Comparison of ENCODE assay signal across 8 cellular contexts in the genomic region with DNA sequence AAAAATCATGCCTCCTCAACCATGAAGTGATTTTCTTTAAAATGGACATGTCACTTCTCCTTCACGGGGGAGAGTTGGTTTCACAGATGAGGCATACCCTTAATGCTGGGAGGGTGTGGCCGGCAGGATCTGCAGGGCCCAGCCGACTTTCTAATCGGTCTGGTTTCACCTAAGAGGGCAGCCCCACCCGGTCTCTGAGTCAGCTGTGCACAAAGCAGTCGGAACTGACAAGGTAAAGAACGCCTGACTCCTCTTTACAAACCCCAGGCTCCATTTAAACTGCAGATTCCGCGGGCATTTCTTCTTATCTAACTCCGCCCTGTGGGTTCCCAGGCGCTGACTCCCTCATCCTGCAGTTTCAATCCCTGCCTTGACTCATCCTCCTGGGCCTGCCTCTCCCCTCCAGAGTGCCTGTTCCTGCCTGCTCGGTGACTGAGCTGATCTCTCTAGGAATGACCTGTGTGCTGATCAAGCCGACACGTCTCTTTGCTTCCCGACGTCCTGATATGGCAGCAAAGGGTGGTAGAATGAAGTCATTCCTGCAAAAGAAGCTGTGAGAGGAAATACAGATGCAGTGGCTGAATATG.
DNase-seq lines count a peak whose midpoint lies in the region; ATAC-seq and TF ChIP-seq lines count a peak whose summit lies in the region.

No MANE protein-coding gene starts in this region.

- peak; percentile 10 for TF ChIP-seq CTCF in RWPE2 (IDR thresholded peaks at IDR 0.05; ENCODE audit: poor library complexity, severe bottlenecking)

- no peaks in the 10 kb centered on the region for H3K9me3 ChIP-seq in RWPE2 (ENCODE audit: severe bottlenecking)
- no peaks in the 10 kb centered on the region for H3K9me3 ChIP-seq in CD4-positive, alpha-beta memory T cell (ENCODE audit: control insufficient read depth in 1 of 2, low read length in 2 of 2)

- CTCF ChIA-PET in CD4-positive, alpha-beta memory T cell (lab: Charles Lee; ENCODE audit: partially characterized antibody) = no interaction called here

- H3K36me3 Mint-ChIP-seq in stimulated activated memory B cell treated with anti-CD40 and anti-IgM and Interleukin-4, amounts not matched to agents 10 μg/mL and 1 μg/mL and 100 μg/mL, for 72 hours = no peaks in the 10 kb centered on the region
- H3K36me3 Mint-ChIP-seq in CD4-positive, alpha-beta memory T cell = no peaks in the 10 kb centered on the region

- no peaks in the 10 kb centered on the region for H3K9me3 Mint-ChIP-seq in stimulated activated memory B cell treated with anti-CD40 and anti-IgM and Interleukin-4, amounts not matched to agents 10 μg/mL and 1 μg/mL and 100 μg/mL, for 72 hours
- peaks cover 0 to 2% (median 0%) of the 10 kb centered on the region in 8 donors for H3K9me3 Mint-ChIP-seq in CD4-positive, alpha-beta memory T cell

- H3K4me1 Mint-ChIP-seq in stimulated activated memory B cell treated with anti-CD40 and anti-IgM and Interleukin-4, amounts not matched to agents 10 μg/mL and 1 μg/mL and 100 μg/mL, for 72 hours = peaks cover 7% of the 10 kb centered on the region
- no peaks in the 10 kb centered on the region for H3K4me1 Mint-ChIP-seq in CD4-positive, alpha-beta memory T cell

- no peaks in the 10 kb centered on the region for H3K27me3 Mint-ChIP-seq in stimulated activated memory B cell treated with anti-CD40 and anti-IgM and Interleukin-4, amounts not matched to agents 10 μg/mL and 1 μg/mL and 100 μg/mL, for 72 hours
- H3K27me3 Mint-ChIP-seq in CD4-positive, alpha-beta memory T cell = peaks cover 11 to 13% of the 10 kb centered on the region in 2 donors

- no peak overlapping the region for H3K4me3 ChIP-seq in RWPE2 (ENCODE audit: severe bottlenecking)
- no peak overlapping the region for H3K4me3 ChIP-seq in CD4-positive, alpha-beta memory T cell (ENCODE audit: low read length in 2 of 2)

- peaks cover 18% of the 10 kb centered on the region for H3K4me1 ChIP-seq in RWPE2 (ENCODE audit: insufficient read depth, poor library complexity, severe bottlenecking)
- H3K4me1 ChIP-seq in CD4-positive, alpha-beta memory T cell (ENCODE audit: insufficient read depth, low read length) = no peaks in the 10 kb centered on the region

- POLR2A ChIA-PET in CD4-positive, alpha-beta memory T cell (lab: Charles Lee; ENCODE audit: partially characterized antibody) = no interaction called here

- no peak overlapping the region for H3K4me3 Mint-ChIP-seq in stimulated activated memory B cell treated with anti-CD40 and anti-IgM and Interleukin-4, amounts not matched to agents 10 μg/mL and 1 μg/mL and 100 μg/mL, for 72 hours
- H3K4me3 Mint-ChIP-seq in CD4-positive, alpha-beta memory T cell = no peak overlapping the region

- no peaks in the 10 kb centered on the region for H3K36me3 ChIP-seq in RWPE2 (ENCODE audit: low read depth)
- no peaks in the 10 kb centered on the region for H3K36me3 ChIP-seq in CD4-positive, alpha-beta memory T cell (ENCODE audit: insufficient read depth, low read length)

- peak; percentile 99 for ATAC-seq in RWPE2 (ENCODE audit: low read depth)
- peak; percentile 68 to 96 for ATAC-seq in left cardiac atrium
- peak; percentile 34 for ATAC-seq in stimulated activated memory B cell treated with anti-CD40 and anti-IgM and Interleukin-4, amounts not matched to agents 10 μg/mL and 1 μg/mL and 100 μg/mL, for 72 hours
- no peak for ATAC-seq in HG03108 (IDR thresholded peaks at IDR 0.05; ENCODE audit: unreplicated experiment)

- peak; percentile 27 for DNase-seq in NCI-H146 (lab: John Stamatoyannopoulos, UW)
- no peak for DNase-seq in NCI-H146 treated with DMSO at 0.1 percent for 48 hours (lab: John Stamatoyannopoulos, UW; ENCODE audit: unreplicated experiment)
- DNase-seq in RWPE2 (ENCODE audit: low spot score) = peak; percentile 96
- peak; percentile 64 for DNase-seq in left cardiac atrium
- no peak for DNase-seq in DMS 273 (lab: John Stamatoyannopoulos, UW; ENCODE audit: unreplicated experiment)
- no peak for DNase-seq in CD4-positive, alpha-beta memory T cell

- no peaks in the 10 kb centered on the region for H3K27me3 ChIP-seq in RWPE2 (ENCODE audit: insufficient read depth, poor library complexity, severe bottlenecking)
- H3K27me3 ChIP-seq in CD4-positive, alpha-beta memory T cell (ENCODE audit: insufficient read depth, low read length) = no peaks in the 10 kb centered on the region

- peak overlapping the region; percentile 95 for H3K27ac ChIP-seq in RWPE2 (ENCODE audit: poor library complexity, severe bottlenecking)
- no peak overlapping the region for H3K27ac ChIP-seq in CD4-positive, alpha-beta memory T cell (ENCODE audit: low read depth, low read length)

- intact Hi-C loops in left cardiac atrium (cut with DNase I) = no loop called here
- intact Hi-C loops in CD4-positive, alpha-beta memory T cell (cut with micrococcal nuclease) = no loop called here

- H3K27ac Mint-ChIP-seq in stimulated activated memory B cell treated with anti-CD40 and anti-IgM and Interleukin-4, amounts not matched to agents 10 μg/mL and 1 μg/mL and 100 μg/mL, for 72 hours = no peak overlapping the region
- H3K27ac Mint-ChIP-seq in CD4-positive, alpha-beta memory T cell = no peak overlapping the region

Comparison
In these comparisons a context has a peak if more than half of its experiments do, and no peak if none do; other contexts are left out.
1. DNase-seq: peak in NCI-H146 (single experiment), RWPE2 (single experiment) and left cardiac atrium (single experiment); none in NCI-H146 treated with DMSO at 0.1 percent for 48 hours (single experiment), DMS 273 (single experiment) and CD4-positive, alpha-beta memory T cell (0 of 5).